9 cellular contexts compared by ENCODE assay signal in the genomic region with DNA sequence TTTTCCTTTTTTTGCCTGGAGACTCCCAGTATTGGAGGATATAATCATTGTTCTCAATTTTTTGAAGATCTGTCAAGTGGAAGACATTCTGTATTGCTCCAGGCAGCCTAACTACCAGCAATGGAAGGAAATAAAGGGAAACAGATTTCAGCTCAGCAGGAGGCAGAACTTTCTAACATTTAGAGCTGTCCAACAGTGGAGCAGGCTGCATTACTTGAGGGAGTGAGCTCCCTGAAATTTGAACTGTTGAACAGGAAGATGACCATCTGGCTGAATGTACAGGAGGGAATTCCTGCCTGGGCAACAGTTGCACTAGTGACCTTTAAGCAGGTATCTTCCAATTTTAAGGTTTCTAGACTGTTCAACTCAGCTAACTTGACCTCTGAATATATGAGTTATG. TPM values are rescaled to one million over a fixed set of nuclear protein-coding genes. Genes with fewer than 3 reads are reported as not detected.
DNase-seq lines count a peak whose midpoint lies in the region; ATAC-seq, FAIRE-seq and TF ChIP-seq lines count a peak whose summit lies in the region.
"Had no signal": no experiment of that assay in that cellular context is flagged by ENCODE, and none has a peak within 500 bp of the region (broad histone marks: within the 10 kb centered on the region; RNA-seq: fewer than 3 reads in every experiment).

No MANE protein-coding gene starts in this region.

- H3K36me3 ChIP-seq in breast epithelium, result no peaks in the 10 kb centered on the region
- H3K36me3 ChIP-seq in transverse colon, result no peaks in the 10 kb centered on the region

- H3K4me1 Mint-ChIP-seq in MCF 10A (ENCODE audit: insufficient read depth, unreplicated experiment) (peaks cover 30% of the 10 kb centered on the region), T-helper 17 cell (peaks cover 28% of the 10 kb centered on the region)

- no TSS peak for BruUV-seq in MCF 10A (replicated peaks; lab: Mats Ljungman, UMichigan)

- ATAC-seq in T-helper 17 cell, result no peak

- H3K27ac Mint-ChIP-seq in MCF 10A (ENCODE audit: low read depth, unreplicated experiment) (peak overlapping the region; percentile 92), T-helper 17 cell (peak overlapping the region; percentile 98)

- FAIRE-seq in GM19239 (lab: Jason Lieb, UNC), result no peak

- H3K27me3 Mint-ChIP-seq in MCF 10A (ENCODE audit: insufficient read depth, unreplicated experiment) (no peaks in the 10 kb centered on the region), T-helper 17 cell (peaks cover 4% of the 10 kb centered on the region)

- H3K4me3 ChIP-seq in breast epithelium (no peak overlapping the region), transverse colon (no peak overlapping the region)

- intact Hi-C loops in MCF 10A (cut with micrococcal nuclease), result no loop called here
- intact Hi-C loops in breast epithelium (cut with DNase I; ENCODE audit: low total_unique reads), result no loop called here
- intact Hi-C loops in transverse colon (cut with DNase I; ENCODE audit: low total_unique reads), result no loop called here

- H3K4me3 Mint-ChIP-seq in MCF 10A (ENCODE audit: unreplicated experiment), result peak overlapping the region; percentile 83
- H3K4me3 Mint-ChIP-seq in T-helper 17 cell, result peak overlapping the region; percentile 99

- CTCF ChIA-PET in MCF 10A (lab: Yijun Ruan, JAX), result interaction anchor here (0.6 to 2.5 kb wide), 8 partner anchors 9 to 112 kb away, joined by 3 to 14 read pairs (median 4); no protein-coding TSS in a partner anchor

- H3K9me3 ChIP-seq in breast epithelium, result no peaks in the 10 kb centered on the region
- H3K9me3 ChIP-seq in T-helper 17 cell (ENCODE audit: control insufficient read depth, low read length, poor library complexity, severe bottlenecking), result no peaks in the 10 kb centered on the region
- H3K9me3 ChIP-seq in transverse colon, result no peaks in the 10 kb centered on the region

- in situ Hi-C loops in transverse colon (cut with MboI; ENCODE audit: low pct_ligation_motif_present in 1 of 4, low pct_unique_long_range_greater_than_20kb in 1 of 4, low sequenced_read_pairs in 3 of 4), result no loop called here

- H3K36me3 Mint-ChIP-seq in MCF 10A (ENCODE audit: insufficient read depth, unreplicated experiment), result peaks cover 19% of the 10 kb centered on the region
- H3K36me3 Mint-ChIP-seq in T-helper 17 cell (ENCODE audit: low read depth), result peaks cover 2% of the 10 kb centered on the region

- TF ChIP-seq EP300 in transverse colon (IDR thresholded peaks at IDR 0.05; ENCODE audit: low read depth), result no peak

- DNase-seq in MCF 10A (ENCODE audit: unreplicated experiment), result no peak
- DNase-seq in breast epithelium (ENCODE audit: low spot score in 2 of 2), result no peak
- DNase-seq in T-helper 17 cell, result no peak
- DNase-seq in fibroblast of peridontal ligament (ENCODE audit: extremely low read depth), result peak; percentile 64
- DNase-seq in transverse colon, result no peak
- no peak for DNase-seq in stimulated activated CD4-positive, alpha-beta T cell treated with anti-CD3 and anti-CD28 coated beads, Interleukin-4, amount 100 ng/mL, for 1 hour
- DNase-seq in GM19239 (ENCODE audit: insufficient read length, low spot score), result no peak
- DNase-seq in ureter (ENCODE audit: low spot score), result no peak

- H3K27me3 ChIP-seq in breast epithelium, result no peaks in the 10 kb centered on the region
- no peaks in the 10 kb centered on the region for H3K27me3 ChIP-seq in transverse colon
- H3K27me3 ChIP-seq: hepatocyte had no signal

- peaks cover 0 to 8% of the 10 kb centered on the region in 2 donors for H3K4me1 ChIP-seq in breast epithelium
- H3K4me1 ChIP-seq in transverse colon, result peaks cover 4 to 32% (median 15%) of the 10 kb centered on the region in 4 donors

- H3K9me3 Mint-ChIP-seq in MCF 10A (ENCODE audit: unreplicated experiment), result no peaks in the 10 kb centered on the region

- no peak for TF ChIP-seq POLR2A in breast epithelium (IDR thresholded peaks at IDR 0.05)
- no peak for TF ChIP-seq POLR2A in transverse colon (IDR thresholded peaks at IDR 0.05)

- TF ChIP-seq CTCF in MCF 10A (IDR thresholded peaks at IDR 0.05; ENCODE audit: unreplicated experiment) (no peak), breast epithelium (IDR thresholded peaks at IDR 0.05) (no peak), transverse colon (IDR thresholded peaks at IDR 0.05) (no peak)

- H3K27ac ChIP-seq in breast epithelium (no peak overlapping the region), transverse colon (peak overlapping the region in 3 of 4 donors; percentile 91 to 92 (median 92))

- POLR2A ChIA-PET in MCF 10A (lab: Yijun Ruan, JAX), result interaction anchor here (0.6 to 4.9 kb wide), 5 partner anchors 11 to 48 kb away, joined by 3 to 83 read pairs (median 9); partner anchors contain the start of gene HSPA5

RNA-seq across cellular contexts. Expression of gene GAPVD1, which starts 1.1 kb away (rescaled TPM):
- total RNA-seq in MCF 10A (2022) (46.2 and 53.9 TPM in 2 replicates), breast epithelium (10 to 100 TPM; 49.3 to 77.0 (median 72.7) TPM), T-helper 17 cell (10 to 100 TPM; 67.1 to 76.4 TPM), transverse colon (10 to 100 TPM; 27.7 to 80.4 (median 48.4) TPM), ureter (54.6 TPM)

RNA-seq across cellular contexts. Expression of gene HSPA5, which starts 19.4 kb away (rescaled TPM):
- 1,165 and 1,788 TPM in 2 replicates for total RNA-seq in MCF 10A (2022)
- 100 to 1,000 TPM in 1 of 3 donors, 10 to 100 TPM in 2; 91.9 to 125 (median 95.1) TPM for total RNA-seq in breast epithelium
- 100 to 1,000 TPM; 224 to 229 TPM for total RNA-seq in T-helper 17 cell
- 100 to 1,000 TPM in 1 of 4 donors, 10 to 100 TPM in 3; 49.8 to 115 (median 66.1) TPM for total RNA-seq in transverse colon
- 224 TPM for total RNA-seq in ureter

Comparison
In these comparisons a context has a peak if more than half of its experiments do, and no peak if none do; other contexts are left out.
1. H3K27ac ChIP-seq: peak in transverse colon (3 of 4); none in breast epithelium (0 of 2).